Comparison of ENCODE assay signal across 16 cellular contexts in genomic region chr14:50541159-50541567, GRCh38. TPM values are rescaled to one million over a fixed set of nuclear protein-coding genes. Genes with fewer than 3 reads are reported as not detected.
DNase-seq lines count a peak whose midpoint lies in the region; ATAC-seq and TF ChIP-seq lines count a peak whose summit lies in the region.
"Had no signal": no experiment of that assay in that cellular context is flagged by ENCODE, and none has a peak within 500 bp of the region (broad histone marks: within the 10 kb centered on the region; RNA-seq: fewer than 3 reads in every experiment).

No MANE protein-coding gene starts in this region.

- 85% methylated on average over 1 of the region's 1 CpG for WGBS in esophagus muscularis mucosa

- no peak for TF ChIP-seq POLR2A in esophagus muscularis mucosa (IDR thresholded peaks at IDR 0.05; ENCODE audit: low read depth)

- no peak overlapping the region for H3K4me3 Mint-ChIP-seq in activated naive CD8-positive, alpha-beta T cell treated with anti-CD3 and anti-CD28 coated beads, Interleukin-2, amount 10 ng/mL, durations not matched to agents 7 days and 5 days
- no peak overlapping the region for H3K4me3 Mint-ChIP-seq in activated naive CD8-positive, alpha-beta T cell treated with anti-CD3 and anti-CD28 coated beads for 36 hours
- no peak overlapping the region for H3K4me3 Mint-ChIP-seq in central memory CD8-positive, alpha-beta T cell

- H3K36me3 ChIP-seq in mucosa of rectum (ENCODE audit: control insufficient read depth in 2 of 2, insufficient read depth in 2 of 2, low read length in 2 of 2) (no peaks in the 10 kb centered on the region), esophagus muscularis mucosa (no peaks in the 10 kb centered on the region)
- H3K36me3 ChIP-seq: BLaER1, HAP-1 had no signal

- H3K27ac ChIP-seq in mucosa of rectum (ENCODE audit: low read depth in 2 of 2, low read length in 2 of 2), result peak overlapping the region; percentile 19 to 26
- no peak overlapping the region for H3K27ac ChIP-seq in esophagus muscularis mucosa (replicated peaks in 1 of 4)
- H3K27ac ChIP-seq: BLaER1 had no signal

- H3K27me3 Mint-ChIP-seq in activated naive CD8-positive, alpha-beta T cell treated with anti-CD3 and anti-CD28 coated beads, Interleukin-2, amount 10 ng/mL, durations not matched to agents 7 days and 5 days, result no peaks in the 10 kb centered on the region
- H3K27me3 Mint-ChIP-seq in activated naive CD8-positive, alpha-beta T cell treated with anti-CD3 and anti-CD28 coated beads for 36 hours, result no peaks in the 10 kb centered on the region
- H3K27me3 Mint-ChIP-seq in central memory CD8-positive, alpha-beta T cell, result no peaks in the 10 kb centered on the region

- no peak overlapping the region for H3K27ac Mint-ChIP-seq in activated naive CD8-positive, alpha-beta T cell treated with anti-CD3 and anti-CD28 coated beads, Interleukin-2, amount 10 ng/mL, durations not matched to agents 7 days and 5 days
- no peak overlapping the region for H3K27ac Mint-ChIP-seq in activated naive CD8-positive, alpha-beta T cell treated with anti-CD3 and anti-CD28 coated beads for 36 hours
- H3K27ac Mint-ChIP-seq in central memory CD8-positive, alpha-beta T cell (ENCODE audit: low read depth), result no peak overlapping the region

- H3K4me1 ChIP-seq in mucosa of rectum (ENCODE audit: control insufficient read depth in 2 of 2, insufficient read depth in 2 of 2, low read length in 2 of 2), result peaks cover 0 to 2% of the 10 kb centered on the region in 2 donors
- peaks cover 0 to 22% (median 18%) of the 10 kb centered on the region in 4 donors for H3K4me1 ChIP-seq in esophagus muscularis mucosa
- H3K4me1 ChIP-seq: BLaER1 had no signal

- peaks cover 5% of the 10 kb centered on the region for H3K9me3 Mint-ChIP-seq in activated naive CD8-positive, alpha-beta T cell treated with anti-CD3 and anti-CD28 coated beads, Interleukin-2, amount 10 ng/mL, durations not matched to agents 7 days and 5 days
- H3K9me3 Mint-ChIP-seq in activated naive CD8-positive, alpha-beta T cell treated with anti-CD3 and anti-CD28 coated beads for 36 hours, result peaks cover 13% of the 10 kb centered on the region
- H3K9me3 Mint-ChIP-seq in central memory CD8-positive, alpha-beta T cell, result no peaks in the 10 kb centered on the region

- H3K9ac ChIP-seq in mucosa of rectum (ENCODE audit: low read depth in 1 of 2, low read length in 2 of 2), result no peak overlapping the region
- H3K9ac ChIP-seq: BLaER1 had no signal

- no peak for TF ChIP-seq CTCF in esophagus muscularis mucosa (IDR thresholded peaks at IDR 0.05)

- H3K4me1 Mint-ChIP-seq in activated naive CD8-positive, alpha-beta T cell treated with anti-CD3 and anti-CD28 coated beads, Interleukin-2, amount 10 ng/mL, durations not matched to agents 7 days and 5 days, result peaks cover 12% of the 10 kb centered on the region
- peaks cover 13% of the 10 kb centered on the region for H3K4me1 Mint-ChIP-seq in activated naive CD8-positive, alpha-beta T cell treated with anti-CD3 and anti-CD28 coated beads for 36 hours
- peaks cover 15% of the 10 kb centered on the region for H3K4me1 Mint-ChIP-seq in central memory CD8-positive, alpha-beta T cell

- no peak for DNase-seq in activated naive CD8-positive, alpha-beta T cell treated with anti-CD3 and anti-CD28 coated beads, Interleukin-2, amount 10 ng/mL, durations not matched to agents 7 days and 5 days
- no peak for DNase-seq in activated naive CD8-positive, alpha-beta T cell treated with anti-CD3 and anti-CD28 coated beads for 36 hours
- no peak for DNase-seq in central memory CD8-positive, alpha-beta T cell (ENCODE audit: low spot score in 2 of 2)
- DNase-seq in D341Med (ENCODE audit: low spot score) (no peak), esophagus muscularis mucosa (ENCODE audit: extremely low spot score) (no peak)
- DNase-seq: KG1, NCI-H1417 treated with DMSO at 0.1 percent for 48 hours, NCI-H2029 treated with DMSO at 0.1 percent for 48 hours, NCI-H2171 treated with DMSO at 0.1 percent for 48 hours, NCI-H446 treated with DMSO at 0.1 percent for 48 hours, OCI-M1 had no signal

- H3K4me3 ChIP-seq in mucosa of rectum (ENCODE audit: low read length in 2 of 2) (no peak overlapping the region), esophagus muscularis mucosa (no peak overlapping the region)
- H3K4me3 ChIP-seq: BLaER1, HAP-1 had no signal

- intact Hi-C loops in esophagus muscularis mucosa (cut with DNase I), result loop anchor here (5.0 kb wide), 1 partner anchor 236 kb away; no protein-coding TSS in a partner anchor

- H3K27me3 ChIP-seq in mucosa of rectum (ENCODE audit: control insufficient read depth in 2 of 2, insufficient read depth in 2 of 2, low read length in 2 of 2) (no peaks in the 10 kb centered on the region), esophagus muscularis mucosa (no peaks in the 10 kb centered on the region)
- H3K27me3 ChIP-seq: BLaER1 had no signal

- POLR2A ChIA-PET in activated naive CD8-positive, alpha-beta T cell treated with anti-CD3 and anti-CD28 coated beads, Interleukin-2, amount 10 ng/mL, durations not matched to agents 7 days and 5 days (lab: Charles Lee), result no interaction called here

- peaks cover 2% of the 10 kb centered on the region for H3K36me3 Mint-ChIP-seq in activated naive CD8-positive, alpha-beta T cell treated with anti-CD3 and anti-CD28 coated beads, Interleukin-2, amount 10 ng/mL, durations not matched to agents 7 days and 5 days
- H3K36me3 Mint-ChIP-seq in activated naive CD8-positive, alpha-beta T cell treated with anti-CD3 and anti-CD28 coated beads for 36 hours, result peaks cover 14% of the 10 kb centered on the region
- H3K36me3 Mint-ChIP-seq in central memory CD8-positive, alpha-beta T cell (ENCODE audit: insufficient read depth), result no peaks in the 10 kb centered on the region

- peak; percentile 30 for ATAC-seq in activated naive CD8-positive, alpha-beta T cell treated with anti-CD3 and anti-CD28 coated beads, Interleukin-2, amount 10 ng/mL, durations not matched to agents 7 days and 5 days (ENCODE audit: low read depth)
- peak; percentile 44 for ATAC-seq in central memory CD8-positive, alpha-beta T cell (replicated peaks; ENCODE audit: extremely low read depth, poor library complexity, severe bottlenecking)
- no peak for ATAC-seq in GM19397 (IDR thresholded peaks at IDR 0.05; ENCODE audit: unreplicated experiment)
- ATAC-seq: HepG2 had no signal

- no peak for TF ChIP-seq EP300 in esophagus muscularis mucosa (IDR thresholded peaks at IDR 0.05)

- H3K9me3 ChIP-seq in mucosa of rectum (ENCODE audit: control insufficient read depth in 2 of 2, low read length in 2 of 2), result no peaks in the 10 kb centered on the region
- H3K9me3 ChIP-seq in esophagus muscularis mucosa, result no peaks in the 10 kb centered on the region

RNA-seq across cellular contexts. Expression of gene MAP4K5, which starts 8.8 kb away (rescaled TPM):
- total RNA-seq in activated naive CD8-positive, alpha-beta T cell treated with anti-CD3 and anti-CD28 coated beads, Interleukin-2, amount 10 ng/mL, durations not matched to agents 7 days and 5 days, result 10 to 100 TPM; 40.1 to 46.1 TPM
- total RNA-seq in activated naive CD8-positive, alpha-beta T cell treated with anti-CD3 and anti-CD28 coated beads for 36 hours, result 10 to 100 TPM; 30.9 to 35.0 TPM
- total RNA-seq in esophagus muscularis mucosa, result 100 to 1,000 TPM in 1 of 4 donors, 10 to 100 TPM in 3; 84.4 to 108 (median 91.2) TPM

RNA-seq across cellular contexts. Expression of gene ATL1, which starts 18.8 kb away (rescaled TPM):
- 1 to 10 TPM; 1.5 TPM for total RNA-seq in activated naive CD8-positive, alpha-beta T cell treated with anti-CD3 and anti-CD28 coated beads, Interleukin-2, amount 10 ng/mL, durations not matched to agents 7 days and 5 days
- 1 to 10 TPM in 1 of 2 experiments, under 1 TPM in 1; 0.60 to 1.4 TPM for total RNA-seq in activated naive CD8-positive, alpha-beta T cell treated with anti-CD3 and anti-CD28 coated beads for 36 hours
- 10 to 100 TPM; 13.6 to 27.9 (median 18.6) TPM for total RNA-seq in esophagus muscularis mucosa

Comparison
In these comparisons a context has a peak if more than half of its experiments do, and no peak if none do; other contexts are left out.
1. H3K27ac ChIP-seq: peak in mucosa of rectum (2 of 2); none in esophagus muscularis mucosa (0 of 4).
2. RNA of gene ATL1, which starts 18.8 kb away (total RNA-seq): 13.6 to 27.9 TPM in esophagus muscularis mucosa; 1.5 TPM in activated naive CD8-positive, alpha-beta T cell treated with anti-CD3 and anti-CD28 coated beads, Interleukin-2, amount 10 ng/mL, durations not matched to agents 7 days and 5 days and 0.60 to 1.4 TPM in activated naive CD8-positive, alpha-beta T cell treated with anti-CD3 and anti-CD28 coated beads for 36 hours; every median in the first group is over 4 times any median in the second.